In the genomic region with DNA sequence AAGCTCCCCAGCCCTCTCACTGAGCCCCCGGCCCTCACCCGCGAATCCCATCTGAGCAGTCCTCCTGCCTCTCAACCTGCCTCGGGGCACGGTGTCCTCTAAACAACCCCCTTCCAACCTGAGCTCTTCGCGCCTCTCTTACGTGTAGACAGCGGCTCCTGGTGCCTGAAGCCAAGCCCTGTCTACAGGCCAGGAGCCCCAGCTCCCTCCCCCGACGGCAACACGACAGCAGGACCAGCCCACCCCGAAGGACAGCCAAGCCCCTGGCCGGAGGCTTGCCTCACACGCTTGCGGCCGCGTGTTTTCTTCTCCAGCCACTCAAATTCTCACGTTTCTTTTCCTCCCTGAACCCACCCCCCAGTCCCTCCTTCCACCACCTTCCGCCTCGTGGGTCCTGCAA, we compare ENCODE assay signal across 18 cellular contexts. TPM values are rescaled to one million over a fixed set of nuclear protein-coding genes. Genes with fewer than 3 reads are reported as not detected.
"Had no signal": no experiment of that assay in that cellular context is flagged by ENCODE, and none has a peak within 500 bp of the region (broad histone marks: within the 10 kb centered on the region; RNA-seq: fewer than 3 reads in every experiment).

No MANE protein-coding gene starts in this region.

RNA-seq across cellular contexts. Expression of a gene that starts 9.0 kb away (rescaled TPM):
- total RNA-seq: activated naive CD4-positive, alpha-beta T cell treated with anti-CD3 and anti-CD28 coated beads for 36 hours; activated naive CD4-positive, alpha-beta T cell treated with anti-CD3 and anti-CD28 coated beads, Interleukin-2, amount 50 U/mL, for 72 hours; activated naive CD8-positive, alpha-beta T cell treated with anti-CD3 and anti-CD28 coated beads for 36 hours; activated naive CD8-positive, alpha-beta T cell treated with anti-CD3 and anti-CD28 coated beads, Interleukin-2, amount 10 ng/mL, durations not matched to agents 7 days and 5 days; activated T-cell treated with anti-CD3 and anti-CD28 coated beads, Interleukin-2, amount 50 U/mL, for 4 hours; activated T-cell treated with anti-CD3 and anti-CD28 coated beads, Interleukin-2, amount 50 U/mL, for 72 hours; activated T-helper 1 cell treated with anti-CD3 and anti-CD28 coated beads, Interleukin-12 subunit alpha, Interleukin-12 subunit beta, Interleukin-2, Interleukin-4 antibody, amounts not matched to agents 30 ng/mL and 10 ng/mL and 1 ng/mL, durations not matched to agents 14 hours and 24 hours and 36 hours; activated T-helper 17 cell treated with anti-CD3 and anti-CD28 coated beads, Interleukin-2, amount 50 U/mL, for 72 hours; activated T-helper 2 cell treated with anti-CD3 and anti-CD28 coated beads, Interferon-gamma antibody, Interleukin-2, Interleukin-4, amounts not matched to agents 10 μg/mL and 5 μg/mL and 100 μg/mL, durations not matched to agents 14 hours and 24 hours and 36 hours; adrenal gland; aorta; ascending aorta; astrocyte; breast epithelium; cardiac muscle cell; cerebellum; chondrocyte had no signal
- polyA plus RNA-seq: adipose tissue, adrenal gland, aorta, cardiac muscle cell had no signal
